Comparison of ENCODE assay signal across 8 cellular contexts in the genomic region with DNA sequence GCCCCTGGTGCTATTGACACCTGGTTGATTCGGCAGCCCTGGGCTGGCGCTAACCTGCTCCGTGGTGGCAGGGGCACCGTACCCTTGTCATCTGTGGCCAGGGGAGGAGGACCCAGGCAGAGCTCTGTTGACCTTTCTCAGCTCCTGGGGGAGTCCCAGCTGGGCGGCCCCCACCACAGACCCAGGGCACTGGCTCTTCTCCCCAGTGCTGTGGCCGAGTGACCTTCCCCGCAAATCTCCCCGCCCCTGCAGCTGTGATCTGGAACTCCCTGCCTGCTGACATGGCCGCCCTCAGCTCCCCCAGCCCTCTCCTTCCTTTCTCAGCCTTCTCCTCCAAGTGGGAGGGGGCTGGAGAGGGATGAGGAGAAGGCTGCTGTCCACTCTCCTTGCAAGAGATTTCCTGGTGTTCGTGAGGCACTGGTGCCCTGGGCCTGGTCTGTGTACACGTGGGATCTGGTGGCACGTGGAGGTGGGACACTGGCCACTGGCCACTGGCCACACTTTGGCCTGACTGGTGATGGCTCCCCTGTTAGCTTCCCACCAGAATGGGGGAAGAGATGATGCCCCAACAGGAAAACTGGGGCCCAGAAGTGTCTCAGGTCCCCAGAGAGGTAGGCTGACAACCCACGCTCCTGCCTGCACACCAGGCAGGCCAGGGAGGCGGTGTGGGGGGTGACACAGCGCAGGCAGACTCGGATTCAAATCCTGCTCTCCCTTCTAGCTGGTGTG. TPM values are rescaled to one million over a fixed set of nuclear protein-coding genes. Genes with fewer than 3 reads are reported as not detected.
DNase-seq lines count a peak whose midpoint lies in the region; ATAC-seq and TF ChIP-seq lines count a peak whose summit lies in the region.

No MANE protein-coding gene starts in this region.

- CTCF ChIA-PET in HEK293 (lab: Yijun Ruan, JAX) = interaction anchor here (0.6 to 11.7 kb wide), 9 partner anchors 8 to 196 kb away, joined by 3 to 192 read pairs (median 9); a partner anchor contains a TSS

- H3K36me3 ChIP-seq in HEK293 (ENCODE audit: control insufficient read depth in 2 of 2, insufficient read depth in 1 of 2, low read length in 2 of 2) (no peaks in the 10 kb centered on the region), heart right ventricle (peaks cover 0 to 27% (median 0%) of the 10 kb centered on the region in 9 donors)

- peaks cover 98% of the 10 kb centered on the region for H3K4me1 Mint-ChIP-seq in stimulated activated effector memory CD8-positive, alpha-beta T cell treated with anti-CD3 and anti-CD28 coated beads, Interleukin-12 subunit alpha, Interleukin-12 subunit beta, amount 100 ng/mL, for 72 hours

- H3K27ac Mint-ChIP-seq in stimulated activated effector memory CD8-positive, alpha-beta T cell treated with anti-CD3 and anti-CD28 coated beads, Interleukin-12 subunit alpha, Interleukin-12 subunit beta, amount 100 ng/mL, for 72 hours = peak overlapping the region; percentile 100

- TF ChIP-seq POLR2A in erythroblast (IDR thresholded peaks at IDR 0.05; ENCODE audit: low read length) = no peak

- no peaks in the 10 kb centered on the region; the same call in 1 of the 2 replicates for H3K4me1 ChIP-seq in HEK293 (ENCODE audit: control insufficient read depth, insufficient read depth, low read length)
- peaks cover 27 to 82% (median 66%) of the 10 kb centered on the region in 9 donors for H3K4me1 ChIP-seq in heart right ventricle

- POLR2A ChIA-PET in HEK293 (lab: Yijun Ruan, JAX) = interaction anchor here (0.6 to 1.6 kb wide), 2 partner anchors 80 to 82 kb away, joined by 3 to 7 read pairs; a partner anchor contains a TSS

- intact Hi-C loops in heart right ventricle (cut with DNase I) = loop anchor here in 3 of 10 donors (5.0 to 10.0 kb wide), 3 partner anchors 45 to 152 kb away; a partner anchor contains a TSS

- TF ChIP-seq CTCF in HEK293 (tag by site-specific recombination; IDR thresholded peaks at IDR 0.05) = no peak
- TF ChIP-seq CTCF in heart right ventricle (IDR thresholded peaks at IDR 0.05) = no peak

- peak; percentile 78 for DNase-seq in activated CD8-positive, alpha-beta memory T cell treated with anti-CD3 and anti-CD28 coated beads for 24 hours
- DNase-seq in heart right ventricle = peak in 1 of 2 donors; percentile 62
- DNase-seq in stimulated activated effector memory CD8-positive, alpha-beta T cell treated with anti-CD3 and anti-CD28 coated beads, Interleukin-12 subunit alpha, Interleukin-12 subunit beta, amount 100 ng/mL, for 72 hours (ENCODE audit: low spot score in 2 of 2) = peak in 1 of 2 donors; percentile 75
- no peak for DNase-seq in NCI-H2171 treated with DMSO at 0.1 percent for 48 hours (lab: John Stamatoyannopoulos, UW)
- no peak for DNase-seq in erythroblast (lab: John Stamatoyannopoulos, UW)
- no peak for DNase-seq in NCI-H1092 treated with DMSO at 0.1 percent for 48 hours (lab: John Stamatoyannopoulos, UW)
- no peak for DNase-seq in HuH-7.5 (ENCODE audit: low spot score)

- H3K27ac ChIP-seq in HEK293 (ENCODE audit: extremely low read depth, low read depth, low read length) (no peak overlapping the region), heart right ventricle (peak overlapping the region; percentile 16 to 91 (median 80))

- H3K36me3 Mint-ChIP-seq in stimulated activated effector memory CD8-positive, alpha-beta T cell treated with anti-CD3 and anti-CD28 coated beads, Interleukin-12 subunit alpha, Interleukin-12 subunit beta, amount 100 ng/mL, for 72 hours = peaks cover 98% of the 10 kb centered on the region

- H3K27me3 ChIP-seq in heart right ventricle = no peaks in the 10 kb centered on the region

- no peak overlapping the region for H3K4me3 ChIP-seq in HEK293 (ENCODE audit: low read depth, low read length)
- H3K4me3 ChIP-seq in heart right ventricle = peak overlapping the region in 2 of 10 donors; percentile 7 to 70

- ATAC-seq in heart right ventricle = peak in 4 of 8 donors; percentile 1 to 35 (median 18)
- ATAC-seq in stimulated activated effector memory CD8-positive, alpha-beta T cell treated with anti-CD3 and anti-CD28 coated beads, Interleukin-12 subunit alpha, Interleukin-12 subunit beta, amount 100 ng/mL, for 72 hours = peak; percentile 20

- no peaks in the 10 kb centered on the region for H3K9me3 ChIP-seq in HEK293 (ENCODE audit: control insufficient read depth, insufficient read depth, low read depth, low read length)
- no peaks in the 10 kb centered on the region for H3K9me3 ChIP-seq in heart right ventricle

- H3K4me3 Mint-ChIP-seq in stimulated activated effector memory CD8-positive, alpha-beta T cell treated with anti-CD3 and anti-CD28 coated beads, Interleukin-12 subunit alpha, Interleukin-12 subunit beta, amount 100 ng/mL, for 72 hours = peak overlapping the region; percentile 91

- H3K9me3 Mint-ChIP-seq in stimulated activated effector memory CD8-positive, alpha-beta T cell treated with anti-CD3 and anti-CD28 coated beads, Interleukin-12 subunit alpha, Interleukin-12 subunit beta, amount 100 ng/mL, for 72 hours = no peaks in the 10 kb centered on the region

- 84 to 91% methylated on average over 16 of the region's 16 CpGs for WGBS in heart right ventricle, 2 donors

TF ChIP-seq in HEK293, 187 proteins besides CTCF, POLR2A, EP300 and RAD21 (continues in another document):
- TF ChIP-seq ZBTB20 (tag by site-specific recombination; IDR thresholded peaks at IDR 0.05) = no peak
- no peak for TF ChIP-seq GLIS1 (tag by site-specific recombination; IDR thresholded peaks at IDR 0.05)
- TF ChIP-seq, protein P1, sequence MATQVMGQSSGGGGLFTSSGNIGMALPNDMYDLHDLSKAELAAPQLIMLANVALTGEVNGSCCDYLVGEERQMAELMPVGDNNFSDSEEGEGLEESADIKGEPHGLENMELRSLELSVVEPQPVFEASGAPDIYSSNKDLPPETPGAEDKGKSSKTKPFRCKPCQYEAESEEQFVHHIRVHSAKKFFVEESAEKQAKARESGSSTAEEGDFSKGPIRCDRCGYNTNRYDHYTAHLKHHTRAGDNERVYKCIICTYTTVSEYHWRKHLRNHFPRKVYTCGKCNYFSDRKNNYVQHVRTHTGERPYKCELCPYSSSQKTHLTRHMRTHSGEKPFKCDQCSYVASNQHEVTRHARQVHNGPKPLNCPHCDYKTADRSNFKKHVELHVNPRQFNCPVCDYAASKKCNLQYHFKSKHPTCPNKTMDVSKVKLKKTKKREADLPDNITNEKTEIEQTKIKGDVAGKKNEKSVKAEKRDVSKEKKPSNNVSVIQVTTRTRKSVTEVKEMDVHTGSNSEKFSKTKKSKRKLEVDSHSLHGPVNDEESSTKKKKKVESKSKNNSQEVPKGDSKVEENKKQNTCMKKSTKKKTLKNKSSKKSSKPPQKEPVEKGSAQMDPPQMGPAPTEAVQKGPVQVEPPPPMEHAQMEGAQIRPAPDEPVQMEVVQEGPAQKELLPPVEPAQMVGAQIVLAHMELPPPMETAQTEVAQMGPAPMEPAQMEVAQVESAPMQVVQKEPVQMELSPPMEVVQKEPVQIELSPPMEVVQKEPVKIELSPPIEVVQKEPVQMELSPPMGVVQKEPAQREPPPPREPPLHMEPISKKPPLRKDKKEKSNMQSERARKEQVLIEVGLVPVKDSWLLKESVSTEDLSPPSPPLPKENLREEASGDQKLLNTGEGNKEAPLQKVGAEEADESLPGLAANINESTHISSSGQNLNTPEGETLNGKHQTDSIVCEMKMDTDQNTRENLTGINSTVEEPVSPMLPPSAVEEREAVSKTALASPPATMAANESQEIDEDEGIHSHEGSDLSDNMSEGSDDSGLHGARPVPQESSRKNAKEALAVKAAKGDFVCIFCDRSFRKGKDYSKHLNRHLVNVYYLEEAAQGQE (tag by site-specific recombination; IDR thresholded peaks at IDR 0.05) = peak; percentile 73
- TF ChIP-seq ZFP37 (tag by site-specific recombination; IDR thresholded peaks at IDR 0.05) = no peak
- peak; percentile 40; the same call in 1 of the 2 replicates for TF ChIP-seq EGR2 (tag by site-specific recombination; IDR thresholded peaks at IDR 0.05; ENCODE audit: low read depth)
- TF ChIP-seq ZNF785 (tag by site-specific recombination; IDR thresholded peaks at IDR 0.05) = no peak
- TF ChIP-seq, protein P2, sequence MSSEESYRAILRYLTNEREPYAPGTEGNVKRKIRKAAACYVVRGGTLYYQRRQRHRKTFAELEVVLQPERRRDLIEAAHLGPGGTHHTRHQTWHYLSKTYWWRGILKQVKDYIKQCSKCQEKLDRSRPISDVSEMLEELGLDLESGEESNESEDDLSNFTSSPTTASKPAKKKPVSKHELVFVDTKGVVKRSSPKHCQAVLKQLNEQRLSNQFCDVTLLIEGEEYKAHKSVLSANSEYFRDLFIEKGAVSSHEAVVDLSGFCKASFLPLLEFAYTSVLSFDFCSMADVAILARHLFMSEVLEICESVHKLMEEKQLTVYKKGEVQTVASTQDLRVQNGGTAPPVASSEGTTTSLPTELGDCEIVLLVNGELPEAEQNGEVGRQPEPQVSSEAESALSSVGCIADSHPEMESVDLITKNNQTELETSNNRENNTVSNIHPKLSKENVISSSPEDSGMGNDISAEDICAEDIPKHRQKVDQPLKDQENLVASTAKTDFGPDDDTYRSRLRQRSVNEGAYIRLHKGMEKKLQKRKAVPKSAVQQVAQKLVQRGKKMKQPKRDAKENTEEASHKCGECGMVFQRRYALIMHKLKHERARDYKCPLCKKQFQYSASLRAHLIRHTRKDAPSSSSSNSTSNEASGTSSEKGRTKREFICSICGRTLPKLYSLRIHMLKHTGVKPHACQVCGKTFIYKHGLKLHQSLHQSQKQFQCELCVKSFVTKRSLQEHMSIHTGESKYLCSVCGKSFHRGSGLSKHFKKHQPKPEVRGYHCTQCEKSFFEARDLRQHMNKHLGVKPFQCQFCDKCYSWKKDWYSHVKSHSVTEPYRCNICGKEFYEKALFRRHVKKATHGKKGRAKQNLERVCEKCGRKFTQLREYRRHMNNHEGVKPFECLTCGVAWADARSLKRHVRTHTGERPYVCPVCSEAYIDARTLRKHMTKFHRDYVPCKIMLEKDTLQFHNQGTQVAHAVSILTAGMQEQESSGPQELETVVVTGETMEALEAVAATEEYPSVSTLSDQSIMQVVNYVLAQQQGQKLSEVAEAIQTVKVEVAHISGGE (tag by site-specific recombination; conservative IDR thresholded peaks at IDR 0.05; ENCODE audit: low read depth) = no peak
- no peak for TF ChIP-seq ZNF2 (tag by site-specific recombination; IDR thresholded peaks at IDR 0.05)

RNA-seq across cellular contexts. Expression of a gene that starts 8.2 kb away (rescaled TPM):
- 10 to 100 TPM in 5 of 10 donors, 1 to 10 TPM in 5; 6.3 to 28.7 (median 9.8) TPM for total RNA-seq in heart right ventricle
- polyA plus RNA-seq in heart right ventricle = 10 to 100 TPM in 1 of 2 donors, 1 to 10 TPM in 1; 5.3 to 11.1 TPM

RNA-seq across cellular contexts. Expression of a gene that starts 32.0 kb away (rescaled TPM):
- under 1 TPM in 2 of 10 donors, not detected in 8; 0.13 to 0.16 TPM for total RNA-seq in heart right ventricle
- not detected for polyA plus RNA-seq in heart right ventricle
